ENCODE assay signal across 9 cellular contexts in genomic region chr12:23950011-23950774, GRCh38. TPM values are rescaled to one million over a fixed set of nuclear protein-coding genes. Genes with fewer than 3 reads are reported as not detected.
DNase-seq lines count a peak whose midpoint lies in the region; ATAC-seq and TF ChIP-seq lines count a peak whose summit lies in the region.
"Had no signal": no experiment of that assay in that cellular context is flagged by ENCODE, and none has a peak within 500 bp of the region (broad histone marks: within the 10 kb centered on the region; RNA-seq: fewer than 3 reads in every experiment).

No MANE protein-coding gene starts in this region.

- H3K36me3 Mint-ChIP-seq in mesothelial cell of epicardium: no peaks in the 10 kb centered on the region

- H3K4me1 Mint-ChIP-seq in mesothelial cell of epicardium: no peaks in the 10 kb centered on the region

- H2AK9ac ChIP-seq in IMR-90 (replicated peaks; ENCODE audit: low read depth, low read length, poor library complexity): no peak overlapping the region

- dilution Hi-C loops in IMR-90 (cut with HindIII; ENCODE audit: low sequenced_read_pairs, unreplicated experiment): no loop called here

- H3K4me3 Mint-ChIP-seq in mesothelial cell of epicardium: no peak overlapping the region

- no peaks in the 10 kb centered on the region for H3K4me1 ChIP-seq in IMR-90 (ENCODE audit: control insufficient read depth, insufficient read depth, low read length)
- peaks cover 19% of the 10 kb centered on the region for H3K4me1 ChIP-seq in body of pancreas
- H3K4me1 ChIP-seq in smooth muscle cell (ENCODE audit: low read depth): peaks cover 47% of the 10 kb centered on the region

- H4K20me1 ChIP-seq in IMR-90 (ENCODE audit: insufficient read depth, low read length) (no peaks in the 10 kb centered on the region), smooth muscle cell (ENCODE audit: low read depth) (peaks cover 8% of the 10 kb centered on the region)

- TF ChIP-seq CTCF in IMR-90 (conservative IDR thresholded peaks at IDR 0.05; ENCODE audit: low read depth, low read length): no peak
- no peak for TF ChIP-seq CTCF in body of pancreas (IDR thresholded peaks at IDR 0.05)
- TF ChIP-seq CTCF in smooth muscle cell (IDR thresholded peaks at IDR 0.05; ENCODE audit: borderline replicate concordance, insufficient read depth, poor library complexity, severe bottlenecking): no peak
- TF ChIP-seq CTCF in mesothelial cell of epicardium (IDR thresholded peaks at IDR 0.05; ENCODE audit: unreplicated experiment): no peak

- peaks cover 49% of the 10 kb centered on the region for H3K79me2 ChIP-seq in smooth muscle cell (ENCODE audit: low read depth)

- TF ChIP-seq POLR2A in IMR-90 (IDR thresholded peaks at IDR 0.05; ENCODE audit: low read depth, low read length) (no peak), body of pancreas (IDR thresholded peaks at IDR 0.05) (no peak)

- H2BK15ac ChIP-seq in IMR-90 (ENCODE audit: low read depth, low read length): no peak overlapping the region

- no peak overlapping the region for H2BK20ac ChIP-seq in IMR-90 (ENCODE audit: low read depth, low read length)

- H3K4me3 ChIP-seq in IMR-90 (ENCODE audit: insufficient read depth, low read depth, low read length): peak overlapping the region; percentile 66
- peak overlapping the region in 1 of 2 donors; percentile 20 for H3K4me3 ChIP-seq in body of pancreas
- peak overlapping the region; percentile 70 for H3K4me3 ChIP-seq in smooth muscle cell

- no TSS peak for BruUV-seq in IMR-90 (replicated peaks; lab: Mats Ljungman, UMichigan)

- no peak overlapping the region for H4K91ac ChIP-seq in IMR-90 (ENCODE audit: insufficient read depth, low read depth, low read length)

- no peak overlapping the region for H3K27ac Mint-ChIP-seq in mesothelial cell of epicardium

- no peaks in the 10 kb centered on the region for H3K27me3 ChIP-seq in IMR-90 (ENCODE audit: control insufficient read depth, insufficient read depth, low read length)
- H3K27me3 ChIP-seq in body of pancreas: no peaks in the 10 kb centered on the region
- no peaks in the 10 kb centered on the region for H3K27me3 ChIP-seq in smooth muscle cell (ENCODE audit: low read depth)

- no peaks in the 10 kb centered on the region for H3K9me3 Mint-ChIP-seq in mesothelial cell of epicardium

- H3K9me1 ChIP-seq in IMR-90 (ENCODE audit: insufficient read depth, low read length): no peaks in the 10 kb centered on the region

- no peak for TF ChIP-seq RAD21 in IMR-90 (IDR thresholded peaks at IDR 0.05; ENCODE audit: low read length)

- no peak overlapping the region for H3K4ac ChIP-seq in IMR-90 (ENCODE audit: low read depth, low read length)

- H4K5ac ChIP-seq in IMR-90 (ENCODE audit: low read depth, low read length): no peak overlapping the region

- peak overlapping the region; percentile 91; the same call in 1 of the 2 replicates for H3K23ac ChIP-seq in IMR-90 (ENCODE audit: low read depth, low read length)

- H3K14ac ChIP-seq in IMR-90 (replicated peaks; ENCODE audit: low read depth, low read length): peak overlapping the region; percentile 51

- in situ Hi-C loops in IMR-90 (cut with MboI; ENCODE audit: low sequenced_read_pairs): no loop called here

- H3K9ac ChIP-seq in IMR-90 (ENCODE audit: low read depth, low read length): peak overlapping the region; percentile 72
- H3K9ac ChIP-seq in smooth muscle cell (ENCODE audit: low read depth): peak overlapping the region; percentile 78

- no peak overlapping the region for H3K18ac ChIP-seq in IMR-90 (ENCODE audit: low read depth, low read length)

- peak; percentile 16 for DNase-seq in IMR-90
- DNase-seq in body of pancreas: peak in 2 of 4 donors; percentile 2 to 19
- peak; percentile 30 for DNase-seq in iPS-NIHi7 (ENCODE audit: extremely low spot score)
- no peak for DNase-seq in smooth muscle cell (lab: John Stamatoyannopoulos, UW; ENCODE audit: unreplicated experiment)
- DNase-seq in mesothelial cell of epicardium (ENCODE audit: low spot score in 2 of 2, unreplicated experiment in 2 of 2): no peak
- DNase-seq in DMS79 treated with DMSO at 0.1 percent for 48 hours (lab: John Stamatoyannopoulos, UW): no peak
- DNase-seq: NCI-H1048 had no signal

- no peak overlapping the region for H2AK5ac ChIP-seq in IMR-90 (ENCODE audit: low read depth, low read length)

- no peak overlapping the region; the same call in 1 of the 2 replicates for H3K56ac ChIP-seq in IMR-90 (ENCODE audit: extremely low read depth, insufficient read depth, low read length)

- no peaks in the 10 kb centered on the region for H3K36me3 ChIP-seq in IMR-90 (ENCODE audit: control insufficient read depth, insufficient read depth, low read length)
- no peaks in the 10 kb centered on the region for H3K36me3 ChIP-seq in body of pancreas (replicated peaks in 1 of 2; ENCODE audit: insufficient read depth in 1 of 2, low read depth in 2 of 2)
- no peaks in the 10 kb centered on the region for H3K36me3 ChIP-seq in smooth muscle cell (ENCODE audit: low read depth)

- peaks cover 0 to 3% of the 10 kb centered on the region in 2 experiments; a peak in 1 of 4 replicates for H3K79me1 ChIP-seq in IMR-90 (ENCODE audit: low read depth in 1 of 2, low read length in 2 of 2)

- peaks cover 1% of the 10 kb centered on the region for H3K27me3 Mint-ChIP-seq in mesothelial cell of epicardium (ENCODE audit: low read depth)

- H3K4me2 ChIP-seq in IMR-90 (ENCODE audit: low read depth, low read length): peak overlapping the region; percentile 98
- peak overlapping the region; percentile 98 for H3K4me2 ChIP-seq in smooth muscle cell

- H4K8ac ChIP-seq in IMR-90 (ENCODE audit: low read depth in 2 of 2, low read length in 2 of 2): no peak overlapping the region; a peak in 1 of 4 replicates

- peak overlapping the region; percentile 83 for H2AFZ ChIP-seq in IMR-90 (replicated peaks; ENCODE audit: low read length, poor library complexity)
- H2AFZ ChIP-seq in smooth muscle cell (ENCODE audit: low read depth): peak overlapping the region; percentile 80

- H3K9me3 ChIP-seq in IMR-90 (ENCODE audit: control insufficient read depth, insufficient read depth, low read length) (no peaks in the 10 kb centered on the region), body of pancreas (no peaks in the 10 kb centered on the region), smooth muscle cell (replicated peaks; ENCODE audit: low read depth) (no peaks in the 10 kb centered on the region)

- no peaks in the 10 kb centered on the region for H3F3A ChIP-seq in smooth muscle cell (ENCODE audit: low read depth)

- intact Hi-C loops in IMR-90 (cut with micrococcal nuclease): loop anchor here (10.0 kb wide), 1 partner anchor 825 kb away; no protein-coding TSS in a partner anchor
- intact Hi-C loops in body of pancreas (cut with DNase I): no loop called here

- ATAC-seq in IMR-90 (ENCODE audit: low read depth): peak; percentile 60
- peak; percentile 36 for ATAC-seq in body of pancreas
- ATAC-seq in HG03139 (IDR thresholded peaks at IDR 0.05; ENCODE audit: unreplicated experiment): no peak
- ATAC-seq in GM18858 (IDR thresholded peaks at IDR 0.05; ENCODE audit: unreplicated experiment): no peak

- no peak overlapping the region for H3K27ac ChIP-seq in IMR-90 (ENCODE audit: insufficient read depth, low read length)
- peak overlapping the region in 1 of 4 donors; percentile 25 for H3K27ac ChIP-seq in body of pancreas
- peak overlapping the region; percentile 81 for H3K27ac ChIP-seq in smooth muscle cell (ENCODE audit: low read depth)

- H2BK5ac ChIP-seq in IMR-90 (ENCODE audit: low read depth, low read length, poor library complexity, severe bottlenecking): no peak overlapping the region

- POLR2A ChIA-PET in IMR-90 (lab: Charles Lee; ENCODE audit: unreplicated experiment): interaction anchor here (0.5 to 0.6 kb wide), 2 partner anchors 9 to 87 kb away, joined by 3 to 4 read pairs; no protein-coding TSS in a partner anchor

- H2BK120ac ChIP-seq in IMR-90 (ENCODE audit: low read depth, low read length): no peak overlapping the region

- CTCF ChIA-PET in IMR-90 (lab: Yijun Ruan, JAX): no interaction called here

- no CpG with 5 or more reads among the region's 20 CpGs for WGBS in IMR-90 (ENCODE audit: extremely low coverage in 2 of 2, insufficient read length in 1 of 2), 2 experiments
- 1 to 2% methylated on average over 20 of the region's 20 CpGs for WGBS in body of pancreas, 2 donors
- 1% methylated on average over 20 of the region's 20 CpGs for WGBS in smooth muscle cell (ENCODE audit: low lambda C conversion rate)

TF ChIP-seq in IMR-90, 13 proteins besides CTCF, POLR2A, EP300 and RAD21 (continues in another document):
- no peak for TF ChIP-seq CEBPB (IDR thresholded peaks at IDR 0.05; ENCODE audit: low read depth, low read length)
- TF ChIP-seq MAFK (IDR thresholded peaks at IDR 0.05; ENCODE audit: low read depth, low read length): no peak
- TF ChIP-seq USF2 (IDR thresholded peaks at IDR 0.05; ENCODE audit: low read depth, low read length): no peak
- TF ChIP-seq MXI1 (IDR thresholded peaks at IDR 0.05; ENCODE audit: borderline replicate concordance, low read depth, low read length): no peak
- no peak for TF ChIP-seq NFE2L2 (IDR thresholded peaks at IDR 0.05; ENCODE audit: low read depth, low read length)
- no peak for TF ChIP-seq BHLHE40 (IDR thresholded peaks at IDR 0.05; ENCODE audit: low read depth, low read length)
- TF ChIP-seq FOS (IDR thresholded peaks at IDR 0.05; ENCODE audit: low read depth, low read length): no peak
- TF ChIP-seq CHD1 (IDR thresholded peaks at IDR 0.05; ENCODE audit: low read depth, low read length): no peak
- TF ChIP-seq RFX5 (IDR thresholded peaks at IDR 0.05; ENCODE audit: low read depth, low read length): no peak
- no peak for TF ChIP-seq RCOR1 (IDR thresholded peaks at IDR 0.05; ENCODE audit: insufficient replicate concordance, low read length)
- TF ChIP-seq SMC3 (IDR thresholded peaks at IDR 0.05; ENCODE audit: low read depth, low read length): no peak

RNA-seq across cellular contexts. Expression of gene SOX5, which starts 0.7 kb away (rescaled TPM):
- total RNA-seq in IMR-90 (2012; rRNA removed) (11.9 and 13.1 TPM in 2 replicates), body of pancreas (10 to 100 TPM in 1 of 2 donors, 1 to 10 TPM in 1; 3.0 to 10.4 TPM), smooth muscle cell (47.8 and 66.1 TPM in 2 replicates), mesothelial cell of epicardium (15.7 to 20.5 TPM (median 18.4 TPM) in 3 replicates)
- polyA plus RNA-seq in IMR-90 (2012; rRNA removed) (1.1 and 1.6 TPM in 2 replicates), smooth muscle cell (20.7 and 22.3 TPM in 2 replicates)
- polyA plus RNA-seq in IMR-90 (2012; cell fraction: cytosol; rRNA removed): 1.2 and 1.7 TPM in 2 replicates
- polyA plus RNA-seq in IMR-90 (2012; cell fraction: nucleus; rRNA removed; ENCODE audit: low replicate concordance): 3.3 and 4.5 TPM in 2 replicates

Comparison
In these comparisons a context has a peak if more than half of its experiments do, and no peak if none do; other contexts are left out.
1. ATAC-seq: peak in IMR-90 (single experiment) and body of pancreas (single experiment); none in HG03139 (single experiment) and GM18858 (single experiment).
2. DNase-seq: peak in IMR-90 (single experiment) and iPS-NIHi7 (single experiment); none in smooth muscle cell (single experiment), mesothelial cell of epicardium (0 of 2) and DMS79 treated with DMSO at 0.1 percent for 48 hours (single experiment).